ENCODE assay signal across 9 cellular contexts in genomic region chr5:74127377-74128338, GRCh38.
A peak's percentile ranks its signal among the peaks of the same experiment; 100 is the strongest.
DNase-seq lines count a peak whose midpoint lies in the region; ATAC-seq and TF ChIP-seq lines count a peak whose summit lies in the region.
"Had no signal": no experiment of that assay in that cellular context is flagged by ENCODE, and none has a peak within 500 bp of the region (broad histone marks: within the 10 kb centered on the region; RNA-seq: fewer than 3 reads in every experiment).

No MANE protein-coding gene starts in this region.

- DNase-seq in BE2C, result peak; percentile 37
- DNase-seq in NCI-H1092 treated with DMSO at 0.1 percent for 48 hours (lab: John Stamatoyannopoulos, UW), result peak; percentile 87
- no peak for DNase-seq in breast epithelium (ENCODE audit: low spot score in 2 of 2)
- DNase-seq in lung microvascular endothelial cell (ENCODE audit: low read depth in 2 of 2), result peak; percentile 65 to 91
- no peak for DNase-seq in natural killer cell treated with Interleukin-12 subunit alpha and Interleukin-12 subunit beta and Interleukin-15 and Interleukin-18, amount 100 ng/mL, for 72 hours (ENCODE audit: low spot score)
- no peak for DNase-seq in lower leg skin (ENCODE audit: low spot score in 2 of 2)
- DNase-seq in midbrain (lab: John Stamatoyannopoulos, UW), result no peak
- no peak for DNase-seq in activated naive CD4-positive, alpha-beta T cell treated with anti-CD3 and anti-CD28 coated beads, Interleukin-2, amount 10 ng/mL, durations not matched to agents 7 days and 5 days
- DNase-seq: activated CD4-positive, CD25-positive, alpha-beta regulatory T cell had no signal

- H3K4me3 Mint-ChIP-seq in natural killer cell treated with Interleukin-12 subunit alpha and Interleukin-12 subunit beta and Interleukin-15 and Interleukin-18, amount 100 ng/mL, for 72 hours, result no peak overlapping the region
- no peak overlapping the region for H3K4me3 Mint-ChIP-seq in activated naive CD4-positive, alpha-beta T cell treated with anti-CD3 and anti-CD28 coated beads, Interleukin-2, amount 10 ng/mL, durations not matched to agents 7 days and 5 days

- whole genome bisulfite sequencing in lower leg skin, 2 donors, result 38 to 50% methylated on average over 9 of the region's 9 CpGs

- H3K27ac ChIP-seq in breast epithelium, result peak overlapping the region in 1 of 2 donors; percentile 26

- no peaks in the 10 kb centered on the region for H3K36me3 Mint-ChIP-seq in natural killer cell treated with Interleukin-12 subunit alpha and Interleukin-12 subunit beta and Interleukin-15 and Interleukin-18, amount 100 ng/mL, for 72 hours
- no peaks in the 10 kb centered on the region for H3K36me3 Mint-ChIP-seq in activated naive CD4-positive, alpha-beta T cell treated with anti-CD3 and anti-CD28 coated beads, Interleukin-2, amount 10 ng/mL, durations not matched to agents 7 days and 5 days

- H3K4me3 ChIP-seq in BE2C (ENCODE audit: low read depth, low read length), result peak overlapping the region; percentile 14
- no peak overlapping the region for H3K4me3 ChIP-seq in breast epithelium
- no peak overlapping the region for H3K4me3 ChIP-seq in lower leg skin (ENCODE audit: low read depth, poor library complexity, severe bottlenecking)

- intact Hi-C loops in breast epithelium (cut with DNase I; ENCODE audit: low total_unique reads) (no loop called here), lower leg skin (cut with DNase I; ENCODE audit: low total_unique reads) (no loop called here)

- H3K27me3 ChIP-seq in BE2C (no peaks in the 10 kb centered on the region), breast epithelium (no peaks in the 10 kb centered on the region)

- H3K4me1 ChIP-seq in BE2C (peaks cover 56% of the 10 kb centered on the region), breast epithelium (no peaks in the 10 kb centered on the region)

- no peaks in the 10 kb centered on the region for H3K9me3 Mint-ChIP-seq in natural killer cell treated with Interleukin-12 subunit alpha and Interleukin-12 subunit beta and Interleukin-15 and Interleukin-18, amount 100 ng/mL, for 72 hours
- H3K9me3 Mint-ChIP-seq in activated naive CD4-positive, alpha-beta T cell treated with anti-CD3 and anti-CD28 coated beads, Interleukin-2, amount 10 ng/mL, durations not matched to agents 7 days and 5 days, result no peaks in the 10 kb centered on the region

- H3K9me3 ChIP-seq in BE2C (no peaks in the 10 kb centered on the region), breast epithelium (no peaks in the 10 kb centered on the region)

- CTCF ChIA-PET in activated naive CD4-positive, alpha-beta T cell treated with anti-CD3 and anti-CD28 coated beads, Interleukin-2, amount 10 ng/mL, durations not matched to agents 7 days and 5 days (lab: Charles Lee), result no interaction called here

- H3K27ac Mint-ChIP-seq in natural killer cell treated with Interleukin-12 subunit alpha and Interleukin-12 subunit beta and Interleukin-15 and Interleukin-18, amount 100 ng/mL, for 72 hours, result no peak overlapping the region
- no peak overlapping the region for H3K27ac Mint-ChIP-seq in activated naive CD4-positive, alpha-beta T cell treated with anti-CD3 and anti-CD28 coated beads, Interleukin-2, amount 10 ng/mL, durations not matched to agents 7 days and 5 days

- TF ChIP-seq POLR2A in breast epithelium (IDR thresholded peaks at IDR 0.05), result no peak
- no peak for TF ChIP-seq POLR2A in lower leg skin (IDR thresholded peaks at IDR 0.05)

- H3K4me1 Mint-ChIP-seq in natural killer cell treated with Interleukin-12 subunit alpha and Interleukin-12 subunit beta and Interleukin-15 and Interleukin-18, amount 100 ng/mL, for 72 hours (ENCODE audit: low read depth in 2 of 2), result no peaks in the 10 kb centered on the region
- no peaks in the 10 kb centered on the region for H3K4me1 Mint-ChIP-seq in activated naive CD4-positive, alpha-beta T cell treated with anti-CD3 and anti-CD28 coated beads, Interleukin-2, amount 10 ng/mL, durations not matched to agents 7 days and 5 days

- H3K36me3 ChIP-seq in BE2C (no peaks in the 10 kb centered on the region), breast epithelium (no peaks in the 10 kb centered on the region)

- peaks cover 18 to 24% of the 10 kb centered on the region in 2 donors for H3K27me3 Mint-ChIP-seq in natural killer cell treated with Interleukin-12 subunit alpha and Interleukin-12 subunit beta and Interleukin-15 and Interleukin-18, amount 100 ng/mL, for 72 hours
- peaks cover 4% of the 10 kb centered on the region for H3K27me3 Mint-ChIP-seq in activated naive CD4-positive, alpha-beta T cell treated with anti-CD3 and anti-CD28 coated beads, Interleukin-2, amount 10 ng/mL, durations not matched to agents 7 days and 5 days

- ATAC-seq in natural killer cell treated with Interleukin-12 subunit alpha and Interleukin-12 subunit beta and Interleukin-15 and Interleukin-18, amount 100 ng/mL, for 72 hours, result no peak

- TF ChIP-seq CTCF in BE2C (IDR thresholded peaks at IDR 0.05; ENCODE audit: low read depth, low read length), result peak; percentile 63
- peak; percentile 29 to 68 (median 43) for TF ChIP-seq CTCF in breast epithelium (IDR thresholded peaks at IDR 0.05)
- TF ChIP-seq CTCF in lower leg skin (IDR thresholded peaks at IDR 0.05), result no peak

Comparison
In these comparisons a context has a peak if more than half of its experiments do, and no peak if none do; other contexts are left out.
1. DNase-seq: peak in BE2C (single experiment), NCI-H1092 treated with DMSO at 0.1 percent for 48 hours (single experiment) and lung microvascular endothelial cell (2 of 2); none in breast epithelium (0 of 2), natural killer cell treated with Interleukin-12 subunit alpha and Interleukin-12 subunit beta and Interleukin-15 and Interleukin-18, amount 100 ng/mL, for 72 hours (single experiment), lower leg skin (0 of 2), midbrain (single experiment) and activated naive CD4-positive, alpha-beta T cell treated with anti-CD3 and anti-CD28 coated beads, Interleukin-2, amount 10 ng/mL, durations not matched to agents 7 days and 5 days (single experiment).
2. CTCF ChIP-seq: peak in BE2C (single experiment) and breast epithelium (3 of 3); none in lower leg skin (0 of 3).